8 cellular contexts compared by ENCODE assay signal in the genomic region with DNA sequence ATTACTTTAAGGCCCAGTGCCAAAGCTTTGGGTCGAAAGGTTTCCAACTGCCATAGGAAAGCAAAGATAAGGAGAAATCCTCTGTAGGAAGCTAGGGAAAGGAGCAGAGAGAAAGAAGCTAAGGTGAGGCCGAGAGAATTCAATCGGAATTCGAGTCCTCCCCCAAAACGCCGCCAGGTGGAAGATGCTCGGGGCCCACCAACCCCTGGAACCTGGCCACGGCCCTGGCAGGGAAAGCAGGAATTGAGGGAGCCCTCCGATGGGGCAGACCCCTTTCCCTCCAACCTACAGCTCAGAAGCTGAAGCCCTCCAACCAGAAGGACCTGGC. TPM values are rescaled to one million over a fixed set of nuclear protein-coding genes. Genes with fewer than 3 reads are reported as not detected.
DNase-seq lines count a peak whose midpoint lies in the region; ATAC-seq and TF ChIP-seq lines count a peak whose summit lies in the region.

No MANE protein-coding gene starts in this region.

- H3K27me3 ChIP-seq in thyroid gland = no peaks in the 10 kb centered on the region

- ATAC-seq in HG03575 (IDR thresholded peaks at IDR 0.05; ENCODE audit: extremely low read depth, insufficient number of reproducible peaks, low FRiP score, unreplicated experiment) = peak; percentile 2
- ATAC-seq in activated naive CD8-positive, alpha-beta T cell treated with anti-CD3 and anti-CD28 coated beads, Interleukin-2, amount 50 U/mL, for 24 hours = peak; percentile 30
- ATAC-seq in left lobe of liver = peak; percentile 1
- no peak for ATAC-seq in HG02852 (IDR thresholded peaks at IDR 0.05; ENCODE audit: unreplicated experiment)
- no peak for ATAC-seq in omental fat pad (ENCODE audit: low FRiP score)

- TF ChIP-seq CTCF in GM12872 (IDR thresholded peaks at IDR 0.05; ENCODE audit: insufficient read depth, low read depth, low read length) (peak; percentile 36; the same call in 1 of the 3 replicates), thyroid gland (IDR thresholded peaks at IDR 0.05) (peak in 1 of 6 experiments; percentile 13), omental fat pad (IDR thresholded peaks at IDR 0.05) (no peak)

- H3K27me3 Mint-ChIP-seq in activated naive CD8-positive, alpha-beta T cell treated with anti-CD3 and anti-CD28 coated beads, Interleukin-2, amount 50 U/mL, for 24 hours = peaks cover 4% of the 10 kb centered on the region

- H3K36me3 Mint-ChIP-seq in activated naive CD8-positive, alpha-beta T cell treated with anti-CD3 and anti-CD28 coated beads, Interleukin-2, amount 50 U/mL, for 24 hours (ENCODE audit: low read depth) = peaks cover 17% of the 10 kb centered on the region

- intact Hi-C loops in thyroid gland (cut with DNase I) = no loop called here

- peak overlapping the region; percentile 27 to 90 (median 34) for H3K4me3 ChIP-seq in thyroid gland (replicated peaks in 1 of 3)

- no peaks in the 10 kb centered on the region for H3K9me3 Mint-ChIP-seq in activated naive CD8-positive, alpha-beta T cell treated with anti-CD3 and anti-CD28 coated beads, Interleukin-2, amount 50 U/mL, for 24 hours

- no peak for TF ChIP-seq POLR2A in thyroid gland (IDR thresholded peaks at IDR 0.05)

- no peaks in the 10 kb centered on the region for H3K36me3 ChIP-seq in thyroid gland

- H3K27ac ChIP-seq in thyroid gland = peak overlapping the region; percentile 79 to 97 (median 85)

- DNase-seq in activated naive CD8-positive, alpha-beta T cell treated with anti-CD3 and anti-CD28 coated beads, Interleukin-2, amount 50 U/mL, for 24 hours = no peak
- DNase-seq in left lobe of liver (ENCODE audit: low spot score) (no peak), thyroid gland (no peak), AG08395 (ENCODE audit: low spot score) (no peak), omental fat pad (ENCODE audit: low spot score) (no peak)

- H3K4me1 ChIP-seq in thyroid gland = peaks cover 16 to 24% of the 10 kb centered on the region in 2 donors

- peaks cover 60% of the 10 kb centered on the region for H3K4me1 Mint-ChIP-seq in activated naive CD8-positive, alpha-beta T cell treated with anti-CD3 and anti-CD28 coated beads, Interleukin-2, amount 50 U/mL, for 24 hours

- H3K9me3 ChIP-seq in thyroid gland = no peaks in the 10 kb centered on the region

- H3K4me3 Mint-ChIP-seq in activated naive CD8-positive, alpha-beta T cell treated with anti-CD3 and anti-CD28 coated beads, Interleukin-2, amount 50 U/mL, for 24 hours = peak overlapping the region; percentile 89

- 0 to 1% methylated on average over 9 of the region's 9 CpGs for WGBS in thyroid gland, 2 donors

- H3K27ac Mint-ChIP-seq in activated naive CD8-positive, alpha-beta T cell treated with anti-CD3 and anti-CD28 coated beads, Interleukin-2, amount 50 U/mL, for 24 hours = peak overlapping the region; percentile 92

RNA-seq across cellular contexts. Expression of a gene that starts 0.5 kb away (rescaled TPM):
- 13.0 TPM for total RNA-seq in left lobe of liver
- total RNA-seq in thyroid gland = 10 to 100 TPM; 43.9 to 73.1 (median 57.4) TPM
- total RNA-seq in omental fat pad = 10 to 100 TPM; 44.0 to 92.7 (median 86.7) TPM

RNA-seq across cellular contexts. Expression of a gene that starts 21.4 kb away (rescaled TPM):
- 6.1 TPM for total RNA-seq in left lobe of liver
- 10 to 100 TPM; 21.7 to 42.6 (median 25.8) TPM for total RNA-seq in thyroid gland
- 10 to 100 TPM; 18.0 to 21.8 (median 18.9) TPM for total RNA-seq in omental fat pad

RNA-seq across cellular contexts. Expression of a gene that starts 47.1 kb away (rescaled TPM):
- 89.4 TPM for total RNA-seq in left lobe of liver
- total RNA-seq in thyroid gland = 100 to 1,000 TPM in 3 of 4 donors, 10 to 100 TPM in 1; 52.0 to 167 (median 108) TPM
- 100 to 1,000 TPM; 101 to 233 (median 212) TPM for total RNA-seq in omental fat pad

Comparison
In these comparisons a context has a peak if more than half of its experiments do, and no peak if none do; other contexts are left out.
1. ATAC-seq: peak in HG03575 (single experiment), activated naive CD8-positive, alpha-beta T cell treated with anti-CD3 and anti-CD28 coated beads, Interleukin-2, amount 50 U/mL, for 24 hours (single experiment) and left lobe of liver (single experiment); none in HG02852 (single experiment) and omental fat pad (single experiment).